ENCODE assay signal across 33 cellular contexts in the genomic region with DNA sequence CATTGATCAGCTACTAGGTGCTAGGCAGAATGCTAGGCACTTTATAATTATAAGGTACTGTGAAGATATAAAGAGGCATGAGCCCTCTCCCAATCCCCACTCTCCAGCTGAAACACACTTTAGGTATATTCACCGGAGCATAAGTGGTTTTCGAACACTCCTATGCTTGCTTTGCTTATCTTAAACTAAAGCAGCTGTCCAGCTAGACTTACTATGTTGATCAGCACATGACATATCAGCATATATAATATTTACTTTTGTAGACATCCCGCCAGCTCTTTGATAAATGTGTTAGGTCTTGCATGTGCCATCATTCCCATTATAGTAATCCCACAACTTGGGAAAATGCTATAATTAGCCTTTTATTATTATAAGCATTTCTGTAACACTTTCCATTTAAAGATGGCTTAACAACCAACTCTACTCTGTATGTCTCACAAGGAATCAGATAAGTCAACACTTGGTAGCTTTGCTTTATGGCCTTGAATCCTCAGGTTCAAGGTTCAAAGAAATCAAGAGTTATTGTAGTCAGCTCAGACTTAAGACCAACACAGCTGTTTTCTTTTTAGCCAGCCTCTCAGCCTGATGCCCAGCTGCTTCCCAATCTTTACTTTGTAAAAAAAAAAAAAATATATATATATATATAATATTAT.
DNase-seq lines count a peak whose midpoint lies in the region; ATAC-seq and TF ChIP-seq lines count a peak whose summit lies in the region.
"Had no signal": no experiment of that assay in that cellular context is flagged by ENCODE, and none has a peak within 500 bp of the region (broad histone marks: within the 10 kb centered on the region; RNA-seq: fewer than 3 reads in every experiment).

No MANE protein-coding gene starts in this region.

- intact Hi-C loops in ascending aorta (cut with DNase I) (no loop called here), psoas muscle (cut with DNase I) (no loop called here), thyroid gland (cut with DNase I) (no loop called here)

- H3K27ac ChIP-seq in ascending aorta, result peak overlapping the region; percentile 64 to 79
- H3K27ac ChIP-seq in gastroesophageal sphincter, result peak overlapping the region; percentile 15 to 77 (median 72)
- H3K27ac ChIP-seq in psoas muscle, result peak overlapping the region; percentile 28
- peak overlapping the region in 2 of 3 donors; percentile 9 to 49 for H3K27ac ChIP-seq in thyroid gland
- H3K27ac ChIP-seq: dorsolateral prefrontal cortex, GM23248, left lung, neutrophil, testis had no signal

- WGBS in gastroesophageal sphincter (ENCODE audit: low coverage in 1 of 2), 2 donors, result 32 to 64% methylated on average over 2 to 3 of the region's 3 CpGs
- WGBS in psoas muscle, 3 donors, result 97 to 99% (median 97%) methylated on average over 3 of the region's 3 CpGs
- 51 to 68% methylated on average over 3 of the region's 3 CpGs for WGBS in thyroid gland, 2 donors

- DNase-seq in ascending aorta (ENCODE audit: low spot score in 2 of 2) (no peak), psoas muscle (no peak), thyroid gland (no peak), NCI-H2227 (lab: John Stamatoyannopoulos, UW; ENCODE audit: unreplicated experiment) (no peak), MG63 (no peak), immature natural killer cell (no peak)
- no peak for DNase-seq in activated CD4-positive, CD25-positive, alpha-beta regulatory T cell treated with anti-CD3 and anti-CD28 coated beads, Interleukin-2, amount 50 U/mL, for 72 hours
- DNase-seq: activated CD8-positive, alpha-beta memory T cell treated with anti-CD3 and anti-CD28 coated beads, Interleukin-2, amount 50 U/mL, for 48 hours; activated CD8-positive, alpha-beta T cell treated with anti-CD3 and anti-CD28 coated beads for 36 hours; activated naive CD4-positive, alpha-beta T cell treated with Interleukin-2 at 50 U/mL for 16 hours; CD4-positive, alpha-beta T cell; cerebellar nuclear complex; dorsolateral prefrontal cortex; gastrocnemius medialis; hippocampal formation; mesendoderm; naive B cell; NCI-H1105; NCI-H2029 treated with DMSO at 0.1 percent for 48 hours; NCI-H345; SK-N-SH; stimulated activated naive B cell treated with anti-CD40 and anti-IgM and Interleukin-4, amounts not matched to agents 10 μg/mL and 1 μg/mL and 100 μg/mL, for 72 hours; testis had no signal

- no peaks in the 10 kb centered on the region for H3K9me3 ChIP-seq in ascending aorta
- no peaks in the 10 kb centered on the region for H3K9me3 ChIP-seq in gastroesophageal sphincter
- no peaks in the 10 kb centered on the region for H3K9me3 ChIP-seq in psoas muscle
- no peaks in the 10 kb centered on the region for H3K9me3 ChIP-seq in thyroid gland
- H3K9me3 ChIP-seq in MG63, result no peaks in the 10 kb centered on the region
- H3K9me3 ChIP-seq: gastrocnemius medialis, left lung, neutrophil, SK-N-SH, testis had no signal

- H3K9me3 Mint-ChIP-seq in immature natural killer cell, result peaks cover 0 to 12% (median 3%) of the 10 kb centered on the region in 6 donors
- H3K9me3 Mint-ChIP-seq: activated CD8-positive, alpha-beta T cell treated with anti-CD3 and anti-CD28 coated beads for 36 hours; activated T-helper 1 cell treated with anti-CD3 and anti-CD28 coated beads, Interleukin-12 subunit alpha, Interleukin-12 subunit beta, Interleukin-2, Interleukin-4 antibody, amounts not matched to agents 30 ng/mL and 10 ng/mL and 1 ng/mL, durations not matched to agents 14 hours and 24 hours and 36 hours; brain; CD4-positive, alpha-beta T cell; naive B cell; T-helper 1 cell treated with Interleukin-12 subunit alpha and Interleukin-12 subunit beta and Interleukin-4 antibody, amounts not matched to agents 30 μg/mL and 1 μg/mL, for 36 hours had no signal

- H3K4me3 ChIP-seq in ascending aorta (no peak overlapping the region), gastroesophageal sphincter (no peak overlapping the region), psoas muscle (no peak overlapping the region), thyroid gland (replicated peaks in 1 of 3) (no peak overlapping the region), MG63 (no peak overlapping the region)
- H3K4me3 ChIP-seq: dorsolateral prefrontal cortex, gastrocnemius medialis, GM23248, K562, left lung, testis had no signal

- H3K27me3 ChIP-seq in ascending aorta (no peaks in the 10 kb centered on the region), gastroesophageal sphincter (no peaks in the 10 kb centered on the region), psoas muscle (ENCODE audit: insufficient read depth in 3 of 3, low read length in 2 of 3) (no peaks in the 10 kb centered on the region), thyroid gland (no peaks in the 10 kb centered on the region), MG63 (no peaks in the 10 kb centered on the region)
- H3K27me3 ChIP-seq: dorsolateral prefrontal cortex, gastrocnemius medialis, left lung, neutrophil, testis had no signal

- TF ChIP-seq CTCF in ascending aorta (IDR thresholded peaks at IDR 0.05), result no peak
- TF ChIP-seq CTCF in gastroesophageal sphincter (IDR thresholded peaks at IDR 0.05), result no peak
- TF ChIP-seq CTCF in psoas muscle (IDR thresholded peaks at IDR 0.05), result no peak
- no peak for TF ChIP-seq CTCF in thyroid gland (IDR thresholded peaks at IDR 0.05)

- ATAC-seq in gastroesophageal sphincter (no peak), psoas muscle (no peak)
- ATAC-seq: activated CD8-positive, alpha-beta T cell treated with anti-CD3 and anti-CD28 coated beads for 36 hours; gastrocnemius medialis; K562; Right ventricle myocardium inferior; sciatic nerve; stimulated activated naive B cell treated with anti-CD40 and anti-IgM and Interleukin-4, amounts not matched to agents 10 μg/mL and 1 μg/mL and 100 μg/mL, for 72 hours had no signal

- no peak overlapping the region for H3K27ac Mint-ChIP-seq in immature natural killer cell
- H3K27ac Mint-ChIP-seq: activated CD8-positive, alpha-beta T cell treated with anti-CD3 and anti-CD28 coated beads for 36 hours; activated T-helper 1 cell treated with anti-CD3 and anti-CD28 coated beads, Interleukin-12 subunit alpha, Interleukin-12 subunit beta, Interleukin-2, Interleukin-4 antibody, amounts not matched to agents 30 ng/mL and 10 ng/mL and 1 ng/mL, durations not matched to agents 14 hours and 24 hours and 36 hours; CD4-positive, alpha-beta T cell; naive B cell; stimulated activated naive B cell treated with anti-CD40 and anti-IgM and Interleukin-4, amounts not matched to agents 10 μg/mL and 1 μg/mL and 100 μg/mL, for 72 hours; T-helper 1 cell treated with Interleukin-12 subunit alpha and Interleukin-12 subunit beta and Interleukin-4 antibody, amounts not matched to agents 30 μg/mL and 1 μg/mL, for 36 hours had no signal

- no peak overlapping the region for H3K4me3 Mint-ChIP-seq in immature natural killer cell
- H3K4me3 Mint-ChIP-seq: activated CD8-positive, alpha-beta T cell treated with anti-CD3 and anti-CD28 coated beads for 36 hours; activated T-helper 1 cell treated with anti-CD3 and anti-CD28 coated beads, Interleukin-12 subunit alpha, Interleukin-12 subunit beta, Interleukin-2, Interleukin-4 antibody, amounts not matched to agents 30 ng/mL and 10 ng/mL and 1 ng/mL, durations not matched to agents 14 hours and 24 hours and 36 hours; brain; CD4-positive, alpha-beta T cell; naive B cell; stimulated activated naive B cell treated with anti-CD40 and anti-IgM and Interleukin-4, amounts not matched to agents 10 μg/mL and 1 μg/mL and 100 μg/mL, for 72 hours; T-helper 1 cell treated with Interleukin-12 subunit alpha and Interleukin-12 subunit beta and Interleukin-4 antibody, amounts not matched to agents 30 μg/mL and 1 μg/mL, for 36 hours had no signal

- peaks cover 0 to 2% (median 2%) of the 10 kb centered on the region in 3 donors for H3K27me3 Mint-ChIP-seq in immature natural killer cell (ENCODE audit: low read depth in 3 of 3)
- H3K27me3 Mint-ChIP-seq: activated CD8-positive, alpha-beta T cell treated with anti-CD3 and anti-CD28 coated beads for 36 hours; brain; CD4-positive, alpha-beta T cell; naive B cell had no signal

- H3K36me3 ChIP-seq in ascending aorta, result no peaks in the 10 kb centered on the region
- H3K36me3 ChIP-seq in gastroesophageal sphincter, result no peaks in the 10 kb centered on the region
- no peaks in the 10 kb centered on the region for H3K36me3 ChIP-seq in psoas muscle (ENCODE audit: insufficient read depth in 1 of 2, low read depth in 1 of 2)
- no peaks in the 10 kb centered on the region for H3K36me3 ChIP-seq in thyroid gland
- no peaks in the 10 kb centered on the region for H3K36me3 ChIP-seq in MG63
- H3K36me3 ChIP-seq: gastrocnemius medialis, left lung, neutrophil had no signal

- TF ChIP-seq EP300 in gastroesophageal sphincter (IDR thresholded peaks at IDR 0.05), result no peak

- H3K36me3 Mint-ChIP-seq in immature natural killer cell, result no peaks in the 10 kb centered on the region
- H3K36me3 Mint-ChIP-seq: brain; naive B cell; stimulated activated naive B cell treated with anti-CD40 and anti-IgM and Interleukin-4, amounts not matched to agents 10 μg/mL and 1 μg/mL and 100 μg/mL, for 72 hours had no signal

- no peak for TF ChIP-seq POLR2A in gastroesophageal sphincter (IDR thresholded peaks at IDR 0.05)
- no peak for TF ChIP-seq POLR2A in thyroid gland (IDR thresholded peaks at IDR 0.05)

- H3K4me1 ChIP-seq in ascending aorta (peaks cover 10 to 50% of the 10 kb centered on the region in 2 donors), gastroesophageal sphincter (peaks cover 3 to 67% (median 19%) of the 10 kb centered on the region in 3 donors), psoas muscle (peaks cover 48% of the 10 kb centered on the region), thyroid gland (peaks cover 10 to 18% of the 10 kb centered on the region in 2 donors)
- H3K4me1 ChIP-seq: testis had no signal

- no peaks in the 10 kb centered on the region for H3K4me1 Mint-ChIP-seq in immature natural killer cell
- H3K4me1 Mint-ChIP-seq: naive B cell; stimulated activated naive B cell treated with anti-CD40 and anti-IgM and Interleukin-4, amounts not matched to agents 10 μg/mL and 1 μg/mL and 100 μg/mL, for 72 hours had no signal
